Comparison of ENCODE assay signal across 8 cellular contexts in the genomic region with DNA sequence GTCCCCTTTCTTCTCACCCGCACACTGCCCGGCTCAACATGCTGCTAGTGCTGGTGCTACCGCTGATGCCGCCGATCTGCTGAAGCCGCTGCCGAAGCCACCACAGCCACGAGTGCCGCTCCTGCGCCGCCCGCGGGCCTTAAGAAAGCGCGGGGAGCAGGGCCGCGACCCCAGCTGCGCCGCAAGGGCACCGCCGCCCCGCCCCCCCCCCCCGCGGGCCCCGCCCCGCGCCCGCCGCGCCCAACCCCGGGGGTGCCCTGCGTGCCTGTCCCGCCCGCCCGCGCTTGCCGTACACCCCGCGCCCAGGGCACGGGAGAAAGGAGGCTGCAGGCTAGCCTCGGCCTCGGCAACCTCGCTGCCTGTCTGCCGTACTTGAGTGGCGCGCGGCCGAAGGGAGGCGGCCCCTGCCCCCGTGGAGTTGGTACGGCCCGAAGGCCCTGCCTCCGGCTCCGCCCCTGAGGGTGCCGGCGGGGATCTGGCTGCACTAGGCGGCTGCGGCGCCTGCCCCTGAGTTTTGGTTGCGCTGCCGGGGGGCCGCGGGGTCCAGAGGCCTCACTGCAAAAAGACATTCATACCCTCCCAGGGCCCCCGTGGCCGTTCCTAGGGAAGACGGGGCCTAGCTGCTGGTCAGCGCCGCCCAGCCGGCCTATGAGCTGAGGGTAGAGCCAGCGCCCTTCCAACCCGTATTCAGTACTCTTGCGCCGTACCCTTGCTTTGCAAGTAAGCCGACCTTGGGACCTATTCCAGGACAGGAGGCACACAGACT. TPM values are rescaled to one million over a fixed set of nuclear protein-coding genes. Genes with fewer than 3 reads are reported as not detected.
A peak's percentile ranks its signal among the peaks of the same experiment; 100 is the strongest.
DNase-seq lines count a peak whose midpoint lies in the region; ATAC-seq and TF ChIP-seq lines count a peak whose summit lies in the region.

A gene (minus strand): TSS at position 114 of the 766 bp plus-strand sequence. CDS start 74 bp downstream, at position 40.

- H3K9me3 Mint-ChIP-seq in HFFc6: no peaks in the 10 kb centered on the region
- H3K9me3 Mint-ChIP-seq in activated naive CD4-positive, alpha-beta T cell treated with anti-CD3 and anti-CD28 coated beads, Interleukin-2, amount 50 U/mL, for 72 hours: no peaks in the 10 kb centered on the region
- peaks cover 7% of the 10 kb centered on the region for H3K9me3 Mint-ChIP-seq in glutamatergic neuron (ENCODE audit: unreplicated experiment)
- no peaks in the 10 kb centered on the region for H3K9me3 Mint-ChIP-seq in osteocyte (ENCODE audit: unreplicated experiment)

- H3K4me1 ChIP-seq in thoracic aorta (ENCODE audit: control insufficient read depth in 1 of 2, low read depth in 2 of 2): peaks cover 18 to 33% of the 10 kb centered on the region in 2 donors

- peaks cover 41% of the 10 kb centered on the region for H3K4me1 Mint-ChIP-seq in HFFc6 (ENCODE audit: low read depth)
- H3K4me1 Mint-ChIP-seq in glutamatergic neuron (ENCODE audit: low read depth, unreplicated experiment): peaks cover 12% of the 10 kb centered on the region
- peaks cover 29% of the 10 kb centered on the region for H3K4me1 Mint-ChIP-seq in osteocyte (ENCODE audit: unreplicated experiment)

- H3K4me3 Mint-ChIP-seq in HFFc6: peak within 1 kb of the TSS; percentile 94
- peak within 1 kb of the TSS; percentile 94 for H3K4me3 Mint-ChIP-seq in glutamatergic neuron (ENCODE audit: unreplicated experiment)
- H3K4me3 Mint-ChIP-seq in osteocyte (ENCODE audit: unreplicated experiment): peak within 1 kb of the TSS; percentile 85

- TF ChIP-seq POLR2A in NB4 (IDR thresholded peaks at IDR 0.05; ENCODE audit: extremely low read depth, insufficient read length): peak; percentile 67

- DNase-seq in GM10266 (ENCODE audit: extremely low spot score): peak; percentile 90
- DNase-seq in HFFc6: peak; percentile 70
- peak; percentile 96 for DNase-seq in NB4 (ENCODE audit: low read depth)
- DNase-seq in SKM-1 treated with dmso at 0.1 percent for 144 hours (lab: John Stamatoyannopoulos, UW; ENCODE audit: unreplicated experiment): peak; percentile 63
- peak; percentile 88 to 91 for DNase-seq in activated naive CD4-positive, alpha-beta T cell treated with anti-CD3 and anti-CD28 coated beads, Interleukin-2, amount 50 U/mL, for 72 hours (ENCODE audit: low spot score in 2 of 2)
- DNase-seq in glutamatergic neuron: peak; percentile 91
- peak; percentile 92 for DNase-seq in osteocyte (ENCODE audit: extremely low spot score, unreplicated experiment)
- peak; percentile 36 for DNase-seq in thoracic aorta (ENCODE audit: low spot score)

- no peaks in the 10 kb centered on the region for H3K27me3 ChIP-seq in thoracic aorta (replicated peaks; ENCODE audit: insufficient read depth)

- H3K27ac ChIP-seq in thoracic aorta: peak within 1 kb of the TSS; percentile 95 to 97

- H3K27ac Mint-ChIP-seq in HFFc6 (peak within 1 kb of the TSS; percentile 82), glutamatergic neuron (ENCODE audit: unreplicated experiment) (peak within 1 kb of the TSS; percentile 85), osteocyte (ENCODE audit: unreplicated experiment) (peak within 1 kb of the TSS; percentile 86)
- peak within 1 kb of the TSS; percentile 95 to 98 for H3K27ac Mint-ChIP-seq in activated naive CD4-positive, alpha-beta T cell treated with anti-CD3 and anti-CD28 coated beads, Interleukin-2, amount 50 U/mL, for 72 hours

- no peaks in the 10 kb centered on the region for H3K36me3 ChIP-seq in thoracic aorta

- peak within 1 kb of the TSS; percentile 70 for H3K4me3 ChIP-seq in NB4 (ENCODE audit: low read depth, low read length)
- H3K4me3 ChIP-seq in thoracic aorta: peak within 1 kb of the TSS; percentile 96

- H3K27me3 Mint-ChIP-seq in HFFc6 (ENCODE audit: insufficient read depth) (peaks cover 4% of the 10 kb centered on the region), glutamatergic neuron (ENCODE audit: unreplicated experiment) (peaks cover 7% of the 10 kb centered on the region), osteocyte (ENCODE audit: unreplicated experiment) (no peaks in the 10 kb centered on the region)

- TF ChIP-seq CTCF in GM10266 (IDR thresholded peaks at IDR 0.05; ENCODE audit: control insufficient read depth, insufficient read depth, low read depth, missing control alignments): no peak
- TF ChIP-seq CTCF in HFFc6 (IDR thresholded peaks at IDR 0.05): no peak
- TF ChIP-seq CTCF in NB4 (IDR thresholded peaks at IDR 0.05; ENCODE audit: low read depth, low read length): no peak
- TF ChIP-seq CTCF in glutamatergic neuron (IDR thresholded peaks at IDR 0.05; ENCODE audit: partially characterized antibody, unreplicated experiment): no peak
- TF ChIP-seq CTCF in osteocyte (IDR thresholded peaks at IDR 0.05): no peak
- no peak for TF ChIP-seq CTCF in thoracic aorta (IDR thresholded peaks at IDR 0.05)

- no peaks in the 10 kb centered on the region; the same call in 1 of the 2 replicates for H3K36me3 Mint-ChIP-seq in HFFc6 (ENCODE audit: low read depth)
- peaks cover 30 to 31% of the 10 kb centered on the region in 2 donors for H3K36me3 Mint-ChIP-seq in activated naive CD4-positive, alpha-beta T cell treated with anti-CD3 and anti-CD28 coated beads, Interleukin-2, amount 50 U/mL, for 72 hours
- no peaks in the 10 kb centered on the region for H3K36me3 Mint-ChIP-seq in glutamatergic neuron (ENCODE audit: unreplicated experiment)
- H3K36me3 Mint-ChIP-seq in osteocyte (ENCODE audit: unreplicated experiment): peaks cover 4% of the 10 kb centered on the region

- ATAC-seq in activated naive CD4-positive, alpha-beta T cell treated with anti-CD3 and anti-CD28 coated beads, Interleukin-2, amount 50 U/mL, for 72 hours: peak; percentile 80
- peak; percentile 75 for ATAC-seq in thoracic aorta (ENCODE audit: insufficient number of reproducible peaks, low FRiP score, low read depth)

- H3K9me3 ChIP-seq in thoracic aorta: no peaks in the 10 kb centered on the region

RNA-seq across cellular contexts. Expression of the gene that starts here (rescaled TPM):
- total RNA-seq in HFFc6 (2021; fragmentation: NEBNext Ultra II Directional; extraction: Animal tissue kit (Norgen Biotek cat#: 25700)): 10 to 100 TPM; 73.2 to 87.6 (median 75.3) TPM
- 100 to 1,000 TPM; 154 to 182 TPM for total RNA-seq in activated naive CD4-positive, alpha-beta T cell treated with anti-CD3 and anti-CD28 coated beads, Interleukin-2, amount 50 U/mL, for 72 hours
- total RNA-seq in glutamatergic neuron (ENCODE audit: unreplicated experiment): 56.5 TPM
- 73.1 and 74.5 TPM in 2 replicates for total RNA-seq in osteocyte
- 1,000 to 10,000 TPM in 1 of 2 donors, 100 to 1,000 TPM in 1; 138 to 1,181 TPM for total RNA-seq in thoracic aorta

Comparison
In these comparisons a context has a peak if more than half of its experiments do, and no peak if none do; other contexts are left out.
1. Peak in every context shown above with its lines: DNase-seq, ATAC-seq, H3K4me3 ChIP-seq and H3K27ac ChIP-seq.
2. DNase-seq: peak in every context shown above with its lines; median percentile 96 in NB4; 92 in osteocyte; 91 in glutamatergic neuron; 90 in GM10266; 90 in activated naive CD4-positive, alpha-beta T cell treated with anti-CD3 and anti-CD28 coated beads, Interleukin-2, amount 50 U/mL, for 72 hours; 70 in HFFc6; 63 in SKM-1 treated with dmso at 0.1 percent for 144 hours; 36 in thoracic aorta.